In the genomic region with DNA sequence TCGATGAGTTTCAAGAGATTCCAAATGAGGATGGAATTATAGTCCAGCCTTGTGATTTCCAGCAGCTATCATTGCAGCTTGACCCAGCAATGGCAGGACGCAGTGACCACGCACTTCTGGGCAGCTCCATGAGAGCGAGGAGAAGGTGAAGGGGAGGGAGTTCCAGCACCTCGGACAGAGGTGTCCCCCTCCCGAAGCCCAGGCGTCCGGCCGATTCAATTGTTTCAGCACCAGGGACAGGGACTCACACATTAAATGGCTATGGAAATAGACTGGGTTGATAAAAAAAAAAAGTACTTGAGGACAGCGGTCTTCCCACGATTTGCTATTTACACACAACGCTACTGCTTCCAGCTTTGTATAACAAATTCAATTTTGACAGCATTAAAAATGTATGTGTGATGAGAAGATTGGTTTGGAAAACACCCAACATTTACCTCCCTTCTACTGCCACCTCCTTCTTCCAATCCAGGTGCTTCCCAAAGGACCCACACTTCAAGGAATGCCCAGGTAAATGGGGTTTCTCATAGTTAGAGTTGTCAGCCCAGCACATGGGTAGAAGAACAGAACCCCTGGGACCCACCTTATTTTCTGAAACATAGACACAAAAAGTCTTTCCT, we compare ENCODE assay signal across 8 cellular contexts.
DNase-seq lines count a peak whose midpoint lies in the region; ATAC-seq and TF ChIP-seq lines count a peak whose summit lies in the region.

No MANE protein-coding gene starts in this region.

- CTCF ChIA-PET in PC-9 (lab: Charles Lee), result no interaction called here

- no peak overlapping the region for H3K18ac ChIP-seq in mesendoderm (ENCODE audit: low read length)

- H4K5ac ChIP-seq in mesendoderm (ENCODE audit: low read length), result no peak overlapping the region

- TF ChIP-seq CTCF in PC-9 (conservative IDR thresholded peaks at IDR 0.05) (no peak), tibial artery (IDR thresholded peaks at IDR 0.05) (no peak)

- H3K9me2 ChIP-seq in GM23248 (ENCODE audit: insufficient read depth), result no peaks in the 10 kb centered on the region
- no peaks in the 10 kb centered on the region for H3K9me2 ChIP-seq in PC-9 (ENCODE audit: insufficient read depth)

- POLR2A ChIA-PET in PC-9 (lab: Charles Lee; ENCODE audit: unreplicated experiment), result no interaction called here

- H3K36me3 ChIP-seq in GM23248 (ENCODE audit: low read depth) (no peaks in the 10 kb centered on the region), PC-9 (ENCODE audit: low read depth) (no peaks in the 10 kb centered on the region), mesendoderm (ENCODE audit: control insufficient read depth, insufficient read depth, low read length) (no peaks in the 10 kb centered on the region), tibial artery (no peaks in the 10 kb centered on the region)

- H3K4me1 ChIP-seq in GM23248 (ENCODE audit: insufficient read depth) (no peaks in the 10 kb centered on the region), PC-9 (replicated peaks; ENCODE audit: insufficient read depth) (no peaks in the 10 kb centered on the region), mesendoderm (ENCODE audit: control insufficient read depth, low read depth, low read length) (peaks cover 6% of the 10 kb centered on the region), tibial artery (no peaks in the 10 kb centered on the region)

- no peak overlapping the region for H3K4ac ChIP-seq in mesendoderm (ENCODE audit: low read depth, low read length)

- BruUV-seq in PC-9 (replicated peaks; lab: Mats Ljungman, UMichigan), result no TSS peak

- no peaks in the 10 kb centered on the region for H3K79me2 ChIP-seq in GM23248 (ENCODE audit: insufficient read depth)
- no peaks in the 10 kb centered on the region for H3K79me2 ChIP-seq in PC-9 (ENCODE audit: low read depth)
- H3K79me2 ChIP-seq in mesendoderm (ENCODE audit: control insufficient read depth, insufficient read depth, low read length), result no peaks in the 10 kb centered on the region

- H3K9me3 ChIP-seq in GM23248 (ENCODE audit: low read depth) (no peaks in the 10 kb centered on the region), PC-9 (ENCODE audit: insufficient read depth, low read depth) (no peaks in the 10 kb centered on the region), tibial artery (no peaks in the 10 kb centered on the region)

- no peak overlapping the region for H4K8ac ChIP-seq in mesendoderm (ENCODE audit: low read depth, low read length)

- H2BK5ac ChIP-seq in mesendoderm (ENCODE audit: low read length), result no peak overlapping the region

- in situ Hi-C loops in GM23248 (cut with MboI), result no loop called here

- intact Hi-C loops in PC-9 (cut with micrococcal nuclease; ENCODE audit: unreplicated experiment), result no loop called here
- intact Hi-C loops in tibial artery (cut with DNase I; ENCODE audit: low total_unique reads), result no loop called here

- no peak overlapping the region for H3K56ac ChIP-seq in mesendoderm (ENCODE audit: low read length)

- H3K79me1 ChIP-seq in mesendoderm (ENCODE audit: low read length), result no peaks in the 10 kb centered on the region

- WGBS in GM23248 (ENCODE audit: low coverage in 1 of 2, low lambda C conversion rate in 2 of 2, missing lambda C conversion rate in 2 of 2), 2 experiments, result 10 to 12% methylated on average over 11 to 12 of the region's 12 CpGs
- whole genome bisulfite sequencing in mesendoderm (ENCODE audit: extremely low coverage, insufficient coverage, low lambda C conversion rate), result no CpG with 5 or more reads among the region's 12 CpGs

- H2BK15ac ChIP-seq in mesendoderm (replicated peaks; ENCODE audit: low read depth), result no peak overlapping the region

- H3K4me3 ChIP-seq in GM23248 (no peak overlapping the region), PC-9 (no peak overlapping the region), mesendoderm (ENCODE audit: low read length) (no peak overlapping the region), tibial artery (no peak overlapping the region)

- no peak overlapping the region for H3K23ac ChIP-seq in mesendoderm (ENCODE audit: low read length)

- no peak for ATAC-seq in HG02973 (IDR thresholded peaks at IDR 0.05; ENCODE audit: unreplicated experiment)

- H3K4me2 ChIP-seq in GM23248 (ENCODE audit: unreplicated experiment) (no peak overlapping the region), PC-9 (no peak overlapping the region), mesendoderm (ENCODE audit: low read length) (no peak overlapping the region)

- H3K9ac ChIP-seq in GM23248 (no peak overlapping the region), mesendoderm (ENCODE audit: low read length) (no peak overlapping the region)

- H4K20me1 ChIP-seq in GM23248 (ENCODE audit: insufficient read depth), result no peaks in the 10 kb centered on the region
- H4K20me1 ChIP-seq in PC-9 (ENCODE audit: insufficient read depth), result no peaks in the 10 kb centered on the region

- peak; percentile 83 for DNase-seq in GM23248
- DNase-seq in PC-9, result peak; percentile 51
- peak; percentile 61 for DNase-seq in dedifferentiated amniotic fluid mesenchymal stem cell (ENCODE audit: extremely low spot score)
- DNase-seq in mesendoderm, result peak; percentile 90
- no peak for DNase-seq in tibial artery
- no peak for DNase-seq in NCI-H2196 treated with DMSO at 0.1 percent for 48 hours (lab: John Stamatoyannopoulos, UW; ENCODE audit: unreplicated experiment)
- no peak for DNase-seq in COLO668 (lab: John Stamatoyannopoulos, UW; ENCODE audit: unreplicated experiment)

- no peak overlapping the region for H3K27ac ChIP-seq in GM23248
- H3K27ac ChIP-seq in PC-9, result no peak overlapping the region
- no peak overlapping the region for H3K27ac ChIP-seq in mesendoderm (ENCODE audit: low read depth, low read length)
- H3K27ac ChIP-seq in tibial artery, result no peak overlapping the region

- H2BK120ac ChIP-seq in mesendoderm (ENCODE audit: low read depth, low read length), result no peak overlapping the region

- H3K27me3 ChIP-seq in GM23248 (replicated peaks; ENCODE audit: insufficient read depth) (no peaks in the 10 kb centered on the region), PC-9 (ENCODE audit: insufficient read depth, low read depth) (peaks cover 25% of the 10 kb centered on the region), mesendoderm (ENCODE audit: insufficient read depth, low read length, poor library complexity) (no peaks in the 10 kb centered on the region), tibial artery (peaks cover 0 to 33% of the 10 kb centered on the region in 2 donors)

- no peak overlapping the region for H2AK5ac ChIP-seq in mesendoderm (ENCODE audit: low read length)

- H3F3A ChIP-seq in GM23248 (ENCODE audit: insufficient read depth) (no peaks in the 10 kb centered on the region), PC-9 (ENCODE audit: insufficient read depth, low read depth) (no peaks in the 10 kb centered on the region)

- H2AFZ ChIP-seq in GM23248 (no peak overlapping the region), PC-9 (no peak overlapping the region)

Comparison
In these comparisons a context has a peak if more than half of its experiments do, and no peak if none do; other contexts are left out.
1. DNase-seq: peak in GM23248 (single experiment), PC-9 (2 of 2), dedifferentiated amniotic fluid mesenchymal stem cell (single experiment) and mesendoderm (single experiment); none in tibial artery (0 of 2), NCI-H2196 treated with DMSO at 0.1 percent for 48 hours (single experiment) and COLO668 (single experiment).